In the genomic region with DNA sequence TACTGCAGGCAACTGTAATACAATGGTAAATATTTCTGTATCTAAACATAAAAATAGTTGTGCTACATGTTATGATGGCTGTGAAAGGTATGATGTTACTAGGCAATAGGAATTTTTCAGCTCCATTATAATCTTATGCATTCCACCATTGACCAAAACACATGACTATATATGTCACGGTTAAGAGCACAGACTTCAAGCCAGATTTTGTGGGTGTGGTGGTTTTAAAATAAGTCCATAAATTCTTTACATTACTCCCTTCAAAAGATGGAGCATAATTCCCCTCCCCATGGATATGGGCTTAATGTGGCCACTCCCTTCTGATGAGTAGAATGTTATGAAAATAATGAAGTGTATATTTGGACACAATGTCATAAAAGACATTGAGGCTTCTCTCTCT, we compare ENCODE assay signal across 26 cellular contexts.
A peak's percentile ranks its signal among the peaks of the same experiment; 100 is the strongest.
DNase-seq lines count a peak whose midpoint lies in the region; ATAC-seq, FAIRE-seq and TF ChIP-seq lines count a peak whose summit lies in the region.
"Had no signal": no experiment of that assay in that cellular context is flagged by ENCODE, and none has a peak within 500 bp of the region (broad histone marks: within the 10 kb centered on the region; RNA-seq: fewer than 3 reads in every experiment).

No MANE protein-coding gene starts in this region.

- intact Hi-C loops in PC-3 (cut with micrococcal nuclease): no loop called here
- intact Hi-C loops in kidney (cut with DNase I): no loop called here

- H3F3A ChIP-seq in PC-3 (ENCODE audit: low read length, unreplicated experiment): no peaks in the 10 kb centered on the region

- H3K27ac ChIP-seq in PC-3 (ENCODE audit: low read length) (no peak overlapping the region), kidney (ENCODE audit: low read depth in 2 of 2, low read length in 2 of 2) (no peak overlapping the region)
- H3K27ac ChIP-seq: A549 had no signal

- no peaks in the 10 kb centered on the region for H3K79me2 ChIP-seq in PC-3 (ENCODE audit: low read length)

- H3K36me3 ChIP-seq in PC-3 (ENCODE audit: low read depth, low read length) (no peaks in the 10 kb centered on the region), skeletal muscle satellite cell (ENCODE audit: insufficient read depth, low read length) (no peaks in the 10 kb centered on the region), kidney (ENCODE audit: control insufficient read depth in 1 of 2, insufficient read depth in 2 of 2, low read length in 2 of 2) (no peaks in the 10 kb centered on the region)
- H3K36me3 ChIP-seq: HAP-1 had no signal

- H3K9me2 ChIP-seq in PC-3 (replicated peaks; ENCODE audit: low read length): no peaks in the 10 kb centered on the region

- H3K27me3 ChIP-seq in PC-3 (ENCODE audit: low read length) (no peaks in the 10 kb centered on the region), skeletal muscle satellite cell (ENCODE audit: control insufficient read depth, insufficient read depth, low read length) (no peaks in the 10 kb centered on the region)

- H2AFZ ChIP-seq in PC-3 (ENCODE audit: low read length): no peak overlapping the region

- DNase-seq in PC-3 (peak; percentile 31), cardiac fibroblast (ENCODE audit: low read depth in 2 of 2) (peak; percentile 9 to 27), glomerular visceral epithelial cell (ENCODE audit: extremely low spot score) (peak; percentile 8), kidney (no peak), NCI-H226 (no peak), frontal cortex (ENCODE audit: low spot score in 2 of 2) (no peak)
- DNase-seq: C1 segment of cervical spinal cord; Caco-2; CD4-positive, alpha-beta memory T cell; GOT3; Kasumi-1; MV-4-11; NCI-H1105 treated with DMSO at 0.1 percent for 48 hours; NCI-H146; NCI-H1930; NCI-H446 treated with DMSO at 0.1 percent for 48 hours; NCI-H526; NCI-H82; NK-92 treated with Interleukin-12 subunit alpha and Interleukin-12 subunit beta, amount 100 ng/mL, for 24 hours; RPMI8226; SHP77 treated with DMSO at 0.1 percent for 48 hours had no signal

- H3K4me3 ChIP-seq in PC-3 (ENCODE audit: low read length) (no peak overlapping the region), cardiac fibroblast (replicated peaks in 1 of 2; ENCODE audit: low read depth in 2 of 2, low read length in 2 of 2) (no peak overlapping the region), skeletal muscle satellite cell (ENCODE audit: low read length) (no peak overlapping the region), kidney (ENCODE audit: low read length in 2 of 2) (no peak overlapping the region)
- H3K4me3 ChIP-seq: A549, HAP-1 had no signal

- POLR2A ChIA-PET in PC-3 (lab: Charles Lee; ENCODE audit: unreplicated experiment): no interaction called here

- CTCF ChIA-PET in PC-3 (lab: Charles Lee): interaction anchor here (0.6 kb wide), 1 partner anchor 11 kb away, joined by 3 read pairs; no protein-coding TSS in a partner anchor

- no peak for FAIRE-seq in kidney (lab: Jason Lieb, UNC)
- no peak for FAIRE-seq in frontal cortex (lab: Jason Lieb, UNC)
- FAIRE-seq: G401.6, HepG2 had no signal

- no TSS peak for BruUV-seq in PC-3 (replicated peaks; lab: Mats Ljungman, UMichigan)

- H4K20me1 ChIP-seq in PC-3 (ENCODE audit: low read length): no peaks in the 10 kb centered on the region

- H3K9ac ChIP-seq in PC-3 (ENCODE audit: low read length): no peak overlapping the region
- no peak overlapping the region for H3K9ac ChIP-seq in skeletal muscle satellite cell (ENCODE audit: low read depth, low read length)
- no peak overlapping the region for H3K9ac ChIP-seq in kidney (ENCODE audit: low read length in 2 of 2)

- ATAC-seq in PC-3: peak; percentile 56
- ATAC-seq: A549, HepG2 had no signal

- no peak overlapping the region for H3K4me2 ChIP-seq in PC-3 (ENCODE audit: low read length)
- H3K4me2 ChIP-seq in skeletal muscle satellite cell (ENCODE audit: low read length): peak overlapping the region; percentile 33
- H3K4me2 ChIP-seq: A549 had no signal

- H3K4me1 ChIP-seq in PC-3 (ENCODE audit: insufficient read depth, low read length): peaks cover 23% of the 10 kb centered on the region
- H3K4me1 ChIP-seq in skeletal muscle satellite cell (ENCODE audit: control insufficient read depth, insufficient read depth, low read length): peaks cover 21% of the 10 kb centered on the region
- no peaks in the 10 kb centered on the region for H3K4me1 ChIP-seq in kidney (ENCODE audit: control insufficient read depth in 1 of 2, insufficient read depth in 1 of 2, low read depth in 1 of 2, low read length in 2 of 2)
- H3K4me1 ChIP-seq: Caco-2 had no signal

- no peak for TF ChIP-seq CTCF in PC-3 (conservative IDR thresholded peaks at IDR 0.05; ENCODE audit: low read depth, low read length)
- no peak for TF ChIP-seq CTCF in cardiac fibroblast (IDR thresholded peaks at IDR 0.05; ENCODE audit: low read depth, low read length)
- no peak for TF ChIP-seq CTCF in kidney (IDR thresholded peaks at IDR 0.05; ENCODE audit: borderline replicate concordance, extremely low read depth, insufficient read depth)

- H3K9me3 ChIP-seq in PC-3 (ENCODE audit: low read length) (no peaks in the 10 kb centered on the region), skeletal muscle satellite cell (replicated peaks; ENCODE audit: low read length) (no peaks in the 10 kb centered on the region), kidney (ENCODE audit: control insufficient read depth in 1 of 2, low read length in 2 of 2) (no peaks in the 10 kb centered on the region)
- H3K9me3 ChIP-seq: A549, Caco-2, HAP-1 had no signal

Comparison
In these comparisons a context has a peak if more than half of its experiments do, and no peak if none do; other contexts are left out.
1. DNase-seq: peak in PC-3 (single experiment), cardiac fibroblast (2 of 2) and glomerular visceral epithelial cell (single experiment); none in kidney (single experiment), NCI-H226 (single experiment) and frontal cortex (0 of 2).